In genomic region chr7:148537435-148537834, GRCh38 we compare ENCODE assay signal across 33 cellular contexts. TPM values are rescaled to one million over a fixed set of nuclear protein-coding genes. Genes with fewer than 3 reads are reported as not detected.
DNase-seq lines count a peak whose midpoint lies in the region; ATAC-seq and TF ChIP-seq lines count a peak whose summit lies in the region.
"Had no signal": no experiment of that assay in that cellular context is flagged by ENCODE, and none has a peak within 500 bp of the region (broad histone marks: within the 10 kb centered on the region; RNA-seq: fewer than 3 reads in every experiment).

No MANE protein-coding gene starts in this region.

- H3T11ph ChIP-seq in H9 (ENCODE audit: low read length), result no peak overlapping the region

- no peak overlapping the region for H2BK15ac ChIP-seq in H9 (ENCODE audit: low read depth, low read length)

- WGBS in H9 (ENCODE audit: extremely low coverage, insufficient read length, low lambda C conversion rate), result no CpG with 5 or more reads among the region's 6 CpGs
- WGBS in aorta, 2 donors, result 92 to 99% methylated on average over 6 of the region's 6 CpGs

- no peaks in the 10 kb centered on the region for H3K36me3 Mint-ChIP-seq in stimulated activated effector memory CD8-positive, alpha-beta T cell treated with anti-CD3 and anti-CD28 coated beads, Interleukin-12 subunit alpha, Interleukin-12 subunit beta, amount 100 ng/mL, for 72 hours
- no peaks in the 10 kb centered on the region for H3K36me3 Mint-ChIP-seq in H9 (ENCODE audit: insufficient read depth in 1 of 3, low read depth in 3 of 3)
- H3K36me3 Mint-ChIP-seq: activated CD4-positive, alpha-beta memory T cell treated with anti-CD3 and anti-CD28 coated beads for 36 hours; CD14-positive monocyte; memory B cell; stimulated activated memory B cell treated with anti-CD40 and anti-IgM and Interleukin-4, amounts not matched to agents 10 μg/mL and 1 μg/mL and 100 μg/mL, for 72 hours; T-cell had no signal

- H3K79me2 ChIP-seq in H9 (ENCODE audit: insufficient read depth, low read length), result no peaks in the 10 kb centered on the region
- H3K79me2 ChIP-seq: parathyroid adenoma had no signal

- H3K4ac ChIP-seq in H9 (ENCODE audit: low read depth, low read length), result no peak overlapping the region

- intact Hi-C loops in aorta (cut with DNase I), result no loop called here

- H3K36me3 ChIP-seq in aorta (ENCODE audit: control insufficient read depth in 1 of 2, insufficient read depth in 2 of 2, low read length in 1 of 2), result no peaks in the 10 kb centered on the region
- H3K36me3 ChIP-seq: heart left ventricle, right lobe of liver, SJSA1, suprapubic skin had no signal

- no peaks in the 10 kb centered on the region for H3K23me2 ChIP-seq in H9 (ENCODE audit: insufficient read length, low read depth, low read length, poor library complexity, severe bottlenecking)

- no peak overlapping the region for H2AK5ac ChIP-seq in H9 (ENCODE audit: insufficient read length, low read length)

- no peak overlapping the region for H3K4me3 ChIP-seq in epithelial cell of proximal tubule (ENCODE audit: low read depth, low read length)
- H3K4me3 ChIP-seq in aorta (ENCODE audit: low read length in 2 of 2), result no peak overlapping the region
- H3K4me3 ChIP-seq: heart left ventricle, right lobe of liver, SJSA1, suprapubic skin had no signal

- H2AFZ ChIP-seq in H9 (ENCODE audit: low read length), result no peak overlapping the region
- H2AFZ ChIP-seq: parathyroid adenoma had no signal

- no peaks in the 10 kb centered on the region for H4K20me1 ChIP-seq in H9 (ENCODE audit: control insufficient read depth, insufficient read depth, insufficient read length)

- H2BK5ac ChIP-seq in H9 (ENCODE audit: insufficient read length, low read length), result no peak overlapping the region

- H3K4me1 Mint-ChIP-seq in stimulated activated effector memory CD8-positive, alpha-beta T cell treated with anti-CD3 and anti-CD28 coated beads, Interleukin-12 subunit alpha, Interleukin-12 subunit beta, amount 100 ng/mL, for 72 hours, result peaks cover 8% of the 10 kb centered on the region
- H3K4me1 Mint-ChIP-seq in H9, result peaks cover 2 to 6% of the 10 kb centered on the region in 2 experiments; a peak in 3 of 4 replicates

- H3K9ac ChIP-seq in H9 (ENCODE audit: extremely low read depth, insufficient read length, low read length), result no peak overlapping the region
- H3K9ac ChIP-seq: parathyroid adenoma had no signal

- no peak overlapping the region for H2BK20ac ChIP-seq in H9 (ENCODE audit: low read depth, low read length, poor library complexity, severe bottlenecking)

- H3K23ac ChIP-seq in H9 (ENCODE audit: insufficient read length, low read depth, low read length), result no peak overlapping the region

- H2BK120ac ChIP-seq in H9 (ENCODE audit: low read depth, low read length, poor library complexity, severe bottlenecking), result no peak overlapping the region

- peak; percentile 16 for DNase-seq in NCI-H2227 (lab: John Stamatoyannopoulos, UW; ENCODE audit: unreplicated experiment)
- no peak for DNase-seq in NCI-H2227 treated with DMSO at 0.1 percent for 48 hours (lab: John Stamatoyannopoulos, UW)
- DNase-seq in epithelial cell of proximal tubule (ENCODE audit: low read depth), result peak; percentile 60
- DNase-seq in stimulated activated effector memory CD8-positive, alpha-beta T cell treated with anti-CD3 and anti-CD28 coated beads, Interleukin-12 subunit alpha, Interleukin-12 subunit beta, amount 100 ng/mL, for 72 hours (ENCODE audit: low spot score in 2 of 2), result no peak
- DNase-seq in H9, result no peak
- no peak for DNase-seq in NCI-H345 treated with DMSO at 0.1 percent for 48 hours (lab: John Stamatoyannopoulos, UW; ENCODE audit: unreplicated experiment)
- no peak for DNase-seq in aorta
- DNase-seq: activated CD4-positive, alpha-beta memory T cell treated with anti-CD3 and anti-CD28 coated beads for 36 hours; activated CD8-positive, alpha-beta memory T cell treated with anti-CD3 and anti-CD28 coated beads, Interleukin-2, amount 50 U/mL, for 4 hours; activated naive CD4-positive, alpha-beta T cell treated with anti-CD3 and anti-CD28 coated beads, Interleukin-2, amount 50 U/mL, for 16 hours; Calu3; DND-41; effector CD8-positive, alpha-beta T cell; foreskin fibroblast; heart left ventricle; NCI-H1694 treated with DMSO at 0.1 percent for 48 hours; NCI-H69; right lobe of liver; stimulated activated CD4-positive, alpha-beta T cell treated with anti-CD3 and anti-CD28 coated beads, Interleukin-4, amount 100 ng/mL, for 1 hour; T-cell had no signal

- H3K9me3 Mint-ChIP-seq in stimulated activated effector memory CD8-positive, alpha-beta T cell treated with anti-CD3 and anti-CD28 coated beads, Interleukin-12 subunit alpha, Interleukin-12 subunit beta, amount 100 ng/mL, for 72 hours, result no peaks in the 10 kb centered on the region
- no peaks in the 10 kb centered on the region; a peak in 2 of 5 replicates for H3K9me3 Mint-ChIP-seq in H9
- H3K9me3 Mint-ChIP-seq: activated T-helper 1 cell treated with anti-CD3 and anti-CD28 coated beads, Interleukin-12 subunit alpha, Interleukin-12 subunit beta, Interleukin-2, Interleukin-4 antibody, amounts not matched to agents 30 ng/mL and 10 ng/mL and 1 ng/mL, durations not matched to agents 14 hours and 24 hours and 36 hours; memory B cell; stimulated activated memory B cell treated with anti-CD40 and anti-IgM and Interleukin-4, amounts not matched to agents 10 μg/mL and 1 μg/mL and 100 μg/mL, for 72 hours; T-cell had no signal

- no peak overlapping the region for H4K91ac ChIP-seq in H9 (ENCODE audit: insufficient read length, low read depth, low read length)

- TF ChIP-seq CTCF in epithelial cell of proximal tubule (conservative IDR thresholded peaks at IDR 0.05; ENCODE audit: low read depth, low read length) (no peak), H9 (conservative IDR thresholded peaks at IDR 0.05) (no peak)

- no peak overlapping the region for H2BK12ac ChIP-seq in H9 (ENCODE audit: insufficient read length, low read depth, low read length)

- no peaks in the 10 kb centered on the region for H3K4me1 ChIP-seq in H9 (ENCODE audit: insufficient read depth, low read length)
- H3K4me1 ChIP-seq in aorta (ENCODE audit: control insufficient read depth in 1 of 2, insufficient read depth in 2 of 2, low read length in 2 of 2), result peaks cover 0 to 2% of the 10 kb centered on the region in 2 donors
- H3K4me1 ChIP-seq: parathyroid adenoma, right lobe of liver, SJSA1 had no signal

- H3K14ac ChIP-seq in H9 (ENCODE audit: insufficient read depth, low read length), result no peak overlapping the region

- H3K56ac ChIP-seq in H9 (ENCODE audit: insufficient read length, low read depth, low read length), result no peak overlapping the region

- peak; percentile 66 for ATAC-seq in HG02610 (IDR thresholded peaks at IDR 0.05; ENCODE audit: unreplicated experiment)
- peak; percentile 28 for ATAC-seq in stimulated activated effector memory CD8-positive, alpha-beta T cell treated with anti-CD3 and anti-CD28 coated beads, Interleukin-12 subunit alpha, Interleukin-12 subunit beta, amount 100 ng/mL, for 72 hours
- no peak for ATAC-seq in aorta (ENCODE audit: low FRiP score)
- ATAC-seq: heart left ventricle; left lobe of liver; right lobe of liver; stimulated activated memory B cell treated with anti-CD40 and anti-IgM and Interleukin-4, amounts not matched to agents 10 μg/mL and 1 μg/mL and 100 μg/mL, for 72 hours; T-cell had no signal

- no peak overlapping the region for H3K18ac ChIP-seq in H9 (ENCODE audit: insufficient read length, low read depth, low read length)

- H3K9me3 ChIP-seq in H9 (ENCODE audit: control insufficient read depth, low read depth, low read length) (no peaks in the 10 kb centered on the region), aorta (ENCODE audit: control insufficient read depth, low read length) (no peaks in the 10 kb centered on the region)
- H3K9me3 ChIP-seq: right lobe of liver, SJSA1, suprapubic skin had no signal

- no peak overlapping the region for H3K27ac Mint-ChIP-seq in stimulated activated effector memory CD8-positive, alpha-beta T cell treated with anti-CD3 and anti-CD28 coated beads, Interleukin-12 subunit alpha, Interleukin-12 subunit beta, amount 100 ng/mL, for 72 hours
- H3K27ac Mint-ChIP-seq in H9, result no peak overlapping the region
- H3K27ac Mint-ChIP-seq: activated CD4-positive, alpha-beta memory T cell treated with anti-CD3 and anti-CD28 coated beads for 36 hours; activated T-helper 1 cell treated with anti-CD3 and anti-CD28 coated beads, Interleukin-12 subunit alpha, Interleukin-12 subunit beta, Interleukin-2, Interleukin-4 antibody, amounts not matched to agents 30 ng/mL and 10 ng/mL and 1 ng/mL, durations not matched to agents 14 hours and 24 hours and 36 hours; memory B cell; stimulated activated memory B cell treated with anti-CD40 and anti-IgM and Interleukin-4, amounts not matched to agents 10 μg/mL and 1 μg/mL and 100 μg/mL, for 72 hours; T-cell had no signal

- no peak overlapping the region for H3K4me2 ChIP-seq in H9 (ENCODE audit: insufficient read depth, insufficient read length, low read length)

- H3K4me3 Mint-ChIP-seq in stimulated activated effector memory CD8-positive, alpha-beta T cell treated with anti-CD3 and anti-CD28 coated beads, Interleukin-12 subunit alpha, Interleukin-12 subunit beta, amount 100 ng/mL, for 72 hours, result no peak overlapping the region
- no peak overlapping the region for H3K4me3 Mint-ChIP-seq in H9
- H3K4me3 Mint-ChIP-seq: activated CD4-positive, alpha-beta memory T cell treated with anti-CD3 and anti-CD28 coated beads for 36 hours; activated T-helper 1 cell treated with anti-CD3 and anti-CD28 coated beads, Interleukin-12 subunit alpha, Interleukin-12 subunit beta, Interleukin-2, Interleukin-4 antibody, amounts not matched to agents 30 ng/mL and 10 ng/mL and 1 ng/mL, durations not matched to agents 14 hours and 24 hours and 36 hours; CD14-positive monocyte; memory B cell; stimulated activated memory B cell treated with anti-CD40 and anti-IgM and Interleukin-4, amounts not matched to agents 10 μg/mL and 1 μg/mL and 100 μg/mL, for 72 hours; T-cell had no signal

- H3K27me3 Mint-ChIP-seq in H9 (ENCODE audit: low read depth), result no peaks in the 10 kb centered on the region

- H4K5ac ChIP-seq in H9 (ENCODE audit: insufficient read length, low read depth, low read length), result no peak overlapping the region

- no peaks in the 10 kb centered on the region for H3K27me3 ChIP-seq in H9 (ENCODE audit: insufficient read depth, low read length)
- no peaks in the 10 kb centered on the region for H3K27me3 ChIP-seq in aorta (ENCODE audit: control insufficient read depth in 1 of 2, insufficient read depth in 2 of 2, low read length in 1 of 2)
- H3K27me3 ChIP-seq: heart left ventricle, right lobe of liver, SJSA1, suprapubic skin had no signal

- H3K79me1 ChIP-seq in H9 (ENCODE audit: insufficient read depth, low read depth, low read length, poor library complexity, severe bottlenecking), result no peaks in the 10 kb centered on the region

- no peak overlapping the region for H3K27ac ChIP-seq in H9 (ENCODE audit: insufficient read length, low read depth, low read length)
- no peak overlapping the region for H3K27ac ChIP-seq in aorta (ENCODE audit: low read depth in 1 of 2, low read length in 2 of 2)
- H3K27ac ChIP-seq: 22Rv1, heart left ventricle, parathyroid adenoma, right lobe of liver, SJSA1, suprapubic skin had no signal

- no peak overlapping the region for H4K8ac ChIP-seq in H9 (replicated peaks; ENCODE audit: insufficient read length, low read depth, low read length)

RNA-seq across cellular contexts. Expression of gene C7orf33, which starts 53.1 kb away (rescaled TPM):
- total RNA-seq in epithelial cell of proximal tubule (not detected in 2 replicates), H9 (2021) (not detected in 2 replicates), aorta (not detected)
- not detected for polyA plus RNA-seq in aorta
- total RNA-seq: activated CD4-positive, alpha-beta memory T cell treated with anti-CD3 and anti-CD28 coated beads for 36 hours; activated T-helper 1 cell treated with anti-CD3 and anti-CD28 coated beads, Interleukin-12 subunit alpha, Interleukin-12 subunit beta, Interleukin-2, Interleukin-4 antibody, amounts not matched to agents 30 ng/mL and 10 ng/mL and 1 ng/mL, durations not matched to agents 14 hours and 24 hours and 36 hours; Calu3; heart left ventricle; left lobe of liver; LHCN-M2; right lobe of liver; SJSA1; suprapubic skin; T-cell had no signal
- polyA plus RNA-seq: CD14-positive monocyte, esophagus, heart left ventricle, neural cell had no signal

Comparison
In these comparisons a context has a peak if more than half of its experiments do, and no peak if none do; other contexts are left out.
1. DNase-seq: peak in NCI-H2227 (single experiment) and epithelial cell of proximal tubule (single experiment); none in NCI-H2227 treated with DMSO at 0.1 percent for 48 hours (single experiment), stimulated activated effector memory CD8-positive, alpha-beta T cell treated with anti-CD3 and anti-CD28 coated beads, Interleukin-12 subunit alpha, Interleukin-12 subunit beta, amount 100 ng/mL, for 72 hours (0 of 2), H9 (single experiment), NCI-H345 treated with DMSO at 0.1 percent for 48 hours (single experiment) and aorta (0 of 2).